Comparison of ENCODE assay signal across 25 cellular contexts in genomic region chr1:217526636-217527035, GRCh38.
A peak's percentile ranks its signal among the peaks of the same experiment; 100 is the strongest.
DNase-seq lines count a peak whose midpoint lies in the region; ATAC-seq and TF ChIP-seq lines count a peak whose summit lies in the region.
"Had no signal": no experiment of that assay in that cellular context is flagged by ENCODE, and none has a peak within 500 bp of the region (broad histone marks: within the 10 kb centered on the region; RNA-seq: fewer than 3 reads in every experiment).

No MANE protein-coding gene starts in this region.

- H3K4me3 ChIP-seq in right atrium auricular region (no peak overlapping the region), epithelial cell of esophagus (ENCODE audit: low read length) (no peak overlapping the region), aorta (ENCODE audit: low read length in 2 of 2) (no peak overlapping the region)
- H3K4me3 ChIP-seq: ascending aorta, BLaER1, left lung, psoas muscle had no signal

- H3K4me1 ChIP-seq in right atrium auricular region (peaks cover 0 to 18% of the 10 kb centered on the region in 2 donors), aorta (ENCODE audit: control insufficient read depth in 1 of 2, insufficient read depth in 2 of 2, low read length in 2 of 2) (peaks cover 0 to 3% of the 10 kb centered on the region in 2 donors)
- H3K4me1 ChIP-seq: BLaER1, left lung, psoas muscle had no signal

- 81 to 91% methylated on average over 1 of the region's 1 CpG for WGBS in aorta, 2 donors

- H3K27ac ChIP-seq in right atrium auricular region (no peak overlapping the region), aorta (ENCODE audit: low read depth in 1 of 2, low read length in 2 of 2) (peak overlapping the region; percentile 48 to 57)
- H3K27ac ChIP-seq: BLaER1, left lung, psoas muscle had no signal

- no peaks in the 10 kb centered on the region for H3K36me3 ChIP-seq in right atrium auricular region
- H3K36me3 ChIP-seq in aorta (ENCODE audit: control insufficient read depth in 1 of 2, insufficient read depth in 2 of 2, low read length in 1 of 2), result no peaks in the 10 kb centered on the region
- H3K36me3 ChIP-seq: ascending aorta, BLaER1, left lung, thoracic aorta had no signal

- TF ChIP-seq CTCF in right atrium auricular region (IDR thresholded peaks at IDR 0.05) (no peak), epithelial cell of esophagus (IDR thresholded peaks at IDR 0.05; ENCODE audit: insufficient read depth, low read depth, low read length, missing control alignments) (no peak)

- intact Hi-C loops in Right ventricle myocardium superior (cut with DNase I), result no loop called here
- intact Hi-C loops in aorta (cut with DNase I), result no loop called here

- no peak for DNase-seq in Right ventricle myocardium superior
- no peak for DNase-seq in right atrium auricular region (ENCODE audit: low spot score)
- DNase-seq in NCI-H510A treated with DMSO at 0.1 percent for 48 hours (lab: John Stamatoyannopoulos, UW), result peak; percentile 32
- DNase-seq in epithelial cell of esophagus (ENCODE audit: low read depth), result peak; percentile 10
- no peak for DNase-seq in aorta
- DNase-seq in stimulated activated CD4-positive, alpha-beta T cell treated with anti-CD3 and anti-CD28 coated beads, Interleukin-4, amount 100 ng/mL, for 1 hour, result no peak
- DNase-seq in NCI-H146 treated with DMSO at 0.1 percent for 48 hours (lab: John Stamatoyannopoulos, UW; ENCODE audit: unreplicated experiment), result no peak
- DNase-seq in GOT3 (lab: John Stamatoyannopoulos, UW), result no peak
- DNase-seq: ACHN; activated CD4-positive, alpha-beta T cell treated with anti-CD3 and anti-CD28 coated beads for 1 hour; activated CD8-positive, alpha-beta T cell treated with anti-CD3 and anti-CD28 coated beads for 36 hours; hypothalamus; immature natural killer cell; KBM-7; left lung; naive thymus-derived CD4-positive, alpha-beta T cell; NCI-H1436; NCI-H526; psoas muscle; stimulated activated naive CD8-positive, alpha-beta T cell treated with anti-CD3 and anti-CD28 coated beads, Interleukin-15, Interleukin-2, amounts not matched to agents 100 U/mL and 50 U/mL, for 24 hours had no signal

- ATAC-seq in Right ventricle myocardium superior (ENCODE audit: poor library complexity) (peak; percentile 19), aorta (ENCODE audit: low FRiP score) (no peak)
- ATAC-seq: activated CD8-positive, alpha-beta T cell treated with anti-CD3 and anti-CD28 coated beads for 36 hours; activated T-helper 17 cell treated with anti-CD3 and anti-CD28 coated beads, Interleukin-2, amount 50 U/mL, for 72 hours; HCT116; left lung; naive thymus-derived CD4-positive, alpha-beta T cell; psoas muscle; stimulated activated naive CD8-positive, alpha-beta T cell treated with anti-CD3 and anti-CD28 coated beads, Interleukin-15, Interleukin-2, amounts not matched to agents 100 U/mL and 50 U/mL, for 24 hours had no signal

- H3K27me3 ChIP-seq in right atrium auricular region (no peaks in the 10 kb centered on the region), aorta (ENCODE audit: control insufficient read depth in 1 of 2, insufficient read depth in 2 of 2, low read length in 1 of 2) (no peaks in the 10 kb centered on the region)
- H3K27me3 ChIP-seq: ascending aorta, BLaER1, left lung had no signal

- H3K9me3 ChIP-seq in right atrium auricular region, result peaks cover 0 to 4% of the 10 kb centered on the region in 2 donors
- no peaks in the 10 kb centered on the region for H3K9me3 ChIP-seq in aorta (ENCODE audit: control insufficient read depth, low read length)
- H3K9me3 ChIP-seq: ascending aorta, BLaER1, left lung, psoas muscle, thoracic aorta had no signal

Comparison
In these comparisons a context has a peak if more than half of its experiments do, and no peak if none do; other contexts are left out.
1. DNase-seq: peak in NCI-H510A treated with DMSO at 0.1 percent for 48 hours (single experiment) and epithelial cell of esophagus (single experiment); none in Right ventricle myocardium superior (single experiment), right atrium auricular region (single experiment), aorta (0 of 2), stimulated activated CD4-positive, alpha-beta T cell treated with anti-CD3 and anti-CD28 coated beads, Interleukin-4, amount 100 ng/mL, for 1 hour (single experiment), NCI-H146 treated with DMSO at 0.1 percent for 48 hours (single experiment) and GOT3 (single experiment).
2. H3K27ac ChIP-seq: peak in aorta (2 of 2); none in right atrium auricular region (0 of 2).